21 cellular contexts compared by ENCODE assay signal in the genomic region with DNA sequence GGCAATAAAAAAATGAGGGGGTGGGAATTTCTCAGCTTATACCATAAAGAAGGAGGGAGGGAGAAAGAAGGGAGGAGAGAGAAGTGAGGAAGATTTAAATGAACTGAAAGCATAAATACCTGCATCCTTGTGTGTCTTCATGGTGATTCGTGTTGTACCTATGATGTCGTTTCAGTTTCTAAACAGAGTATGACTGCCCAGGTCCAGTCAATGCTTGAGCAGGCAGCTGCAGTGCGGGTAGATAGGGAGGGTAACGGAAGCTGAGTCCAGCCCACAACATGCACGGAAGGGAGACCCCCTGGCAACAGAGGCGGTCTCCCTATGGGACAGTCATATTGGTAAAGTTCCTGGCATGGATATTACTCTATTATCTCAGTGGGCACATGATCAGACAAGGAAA.
"Had no signal": no experiment of that assay in that cellular context is flagged by ENCODE, and none has a peak within 500 bp of the region (broad histone marks: within the 10 kb centered on the region; RNA-seq: fewer than 3 reads in every experiment).

No MANE protein-coding gene starts in this region.

- FAIRE-seq: keratinocyte had no signal

- H3K9me3 ChIP-seq: neutrophil, suprapubic skin, transverse colon, vagina had no signal

- H3K27ac ChIP-seq: dorsolateral prefrontal cortex, neutrophil, suprapubic skin, transverse colon, vagina had no signal

- H3K36me3 ChIP-seq: neutrophil, vagina had no signal

- H3K4me1 ChIP-seq: suprapubic skin, vagina had no signal

- H3K27me3 ChIP-seq: dorsolateral prefrontal cortex, neutrophil, suprapubic skin, transverse colon, vagina had no signal

- ATAC-seq: activated CD4-positive, CD25-positive, alpha-beta regulatory T cell treated with anti-CD3 and anti-CD28 coated beads, Interleukin-2, amount 50 U/mL, for 24 hours; activated CD8-positive, alpha-beta T cell treated with anti-CD3 and anti-CD28 coated beads, Interleukin-2, amount 10 ng/mL, durations not matched to agents 7 days and 5 days; left lobe of liver; natural killer cell treated with Interleukin-12 subunit alpha and Interleukin-12 subunit beta and Interleukin-15 and Interleukin-18, amount 100 ng/mL, for 72 hours; sciatic nerve; stimulated activated naive CD8-positive, alpha-beta T cell treated with anti-CD3 and anti-CD28 coated beads, Interleukin-15, amount 100 ng/mL, for 72 hours had no signal

- H3K4me3 ChIP-seq: dorsolateral prefrontal cortex, lung, smooth muscle cell, suprapubic skin, transverse colon, vagina had no signal

- H3K4me2 ChIP-seq: smooth muscle cell had no signal

- DNase-seq: activated CD4-positive, alpha-beta T cell treated with anti-CD3 and anti-CD28 coated beads, Interleukin-2, amount 10 ng/mL, durations not matched to agents 7 days and 5 days; activated CD8-positive, alpha-beta T cell treated with anti-CD3 and anti-CD28 coated beads, Interleukin-2, amount 10 ng/mL, durations not matched to agents 7 days and 5 days; activated naive CD4-positive, alpha-beta T cell treated with anti-CD3 and anti-CD28 coated beads for 36 hours; activated T-cell treated with anti-CD3 and anti-CD28 coated beads, Interleukin-2, amount 50 U/mL, for 24 hours; caudate nucleus; dorsolateral prefrontal cortex; foreskin melanocyte; hypothalamus; stimulated activated CD4-positive, alpha-beta T cell treated with anti-CD3 and anti-CD28 coated beads, Interleukin-4, amount 100 ng/mL, for 1 hour; stimulated activated naive CD8-positive, alpha-beta T cell treated with anti-CD3 and anti-CD28 coated beads, Interleukin-15, amount 100 ng/mL, for 72 hours; transverse colon had no signal
